8 cellular contexts compared by ENCODE assay signal in the genomic region with DNA sequence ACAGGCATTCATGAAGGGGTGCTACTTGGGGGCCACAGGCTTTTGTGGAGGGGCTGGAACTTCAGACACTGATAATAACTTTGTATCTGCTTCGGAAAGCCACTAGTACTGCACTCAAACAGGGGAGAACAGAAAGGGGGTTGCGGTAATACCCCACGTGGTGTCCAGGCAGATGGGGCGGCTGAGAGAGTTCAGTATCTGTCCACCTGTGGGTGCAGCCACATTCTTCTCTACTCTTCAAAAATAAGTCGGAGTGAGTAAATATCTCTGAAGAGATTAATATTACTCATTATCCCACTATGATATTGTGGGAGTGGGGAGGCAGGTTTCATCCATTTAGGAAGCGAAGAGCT.
DNase-seq lines count a peak whose midpoint lies in the region; ATAC-seq and TF ChIP-seq lines count a peak whose summit lies in the region.

No MANE protein-coding gene starts in this region.

- H3K36me3 Mint-ChIP-seq in endodermal cell (ENCODE audit: low read depth): no peaks in the 10 kb centered on the region

- DNase-seq in NCI-H774 (lab: John Stamatoyannopoulos, UW) (peak; percentile 48), endodermal cell (no peak), sigmoid colon (no peak), COLO668 (lab: John Stamatoyannopoulos, UW; ENCODE audit: unreplicated experiment) (no peak), iPS-NIHi11 (ENCODE audit: low spot score) (no peak), NOMO-1 treated with DMSO at 0.1 percent for 48 hours (lab: John Stamatoyannopoulos, UW; ENCODE audit: unreplicated experiment) (no peak)

- H3K4me3 ChIP-seq in DOHH2 (ENCODE audit: low read length) (peak overlapping the region; percentile 79), endodermal cell (ENCODE audit: low read length) (peak overlapping the region; percentile 72), sigmoid colon (peak overlapping the region in 3 of 4 donors; percentile 52 to 58 (median 54))

- peak overlapping the region; percentile 82 for H3K27ac Mint-ChIP-seq in endodermal cell

- H3K27ac ChIP-seq in DOHH2 (ENCODE audit: low read depth, low read length) (peak overlapping the region; percentile 93), endodermal cell (ENCODE audit: low read depth, low read length) (peak overlapping the region; percentile 27), sigmoid colon (peak overlapping the region; percentile 85 to 90 (median 88))

- peak overlapping the region; percentile 64 for H3K4me3 Mint-ChIP-seq in endodermal cell

- H3K9me2 ChIP-seq in DOHH2 (replicated peaks; ENCODE audit: control insufficient read depth, low read length): no peaks in the 10 kb centered on the region

- H3K4me1 Mint-ChIP-seq in endodermal cell: peaks cover 60% of the 10 kb centered on the region

- no peaks in the 10 kb centered on the region for H3K27me3 Mint-ChIP-seq in endodermal cell (ENCODE audit: insufficient read depth)

- no peak for ATAC-seq in HG03139 (IDR thresholded peaks at IDR 0.05; ENCODE audit: unreplicated experiment)

- no peak overlapping the region for H3K9ac ChIP-seq in endodermal cell (ENCODE audit: extremely low read depth, low read length, poor library complexity, severe bottlenecking)

- H3K27me3 ChIP-seq in DOHH2 (ENCODE audit: control insufficient read depth, low read length) (no peaks in the 10 kb centered on the region), endodermal cell (ENCODE audit: control insufficient read depth, insufficient read depth, low read length, poor library complexity, severe bottlenecking) (no peaks in the 10 kb centered on the region), sigmoid colon (no peaks in the 10 kb centered on the region)

- TF ChIP-seq POLR2A in sigmoid colon (IDR thresholded peaks at IDR 0.05): no peak

- 50 to 60% methylated on average over 2 to 5 of the region's 6 CpGs for WGBS in endodermal cell (ENCODE audit: insufficient coverage in 1 of 2, insufficient read length in 1 of 2), 2 experiments
- 80 to 90% methylated on average over 6 of the region's 6 CpGs for WGBS in sigmoid colon, 2 donors

- H3F3A ChIP-seq in DOHH2 (ENCODE audit: control insufficient read depth, insufficient read depth): peaks cover 13% of the 10 kb centered on the region

- TF ChIP-seq EP300 in sigmoid colon (IDR thresholded peaks at IDR 0.05): no peak

- peak overlapping the region; percentile 88 for H3K4me2 ChIP-seq in DOHH2 (ENCODE audit: low read length)

- H3K36me3 ChIP-seq in DOHH2 (ENCODE audit: control insufficient read depth, low read length) (no peaks in the 10 kb centered on the region), endodermal cell (ENCODE audit: control insufficient read depth, insufficient read depth, low read length) (no peaks in the 10 kb centered on the region), sigmoid colon (no peaks in the 10 kb centered on the region)

- no peaks in the 10 kb centered on the region for H3K9me3 ChIP-seq in DOHH2 (ENCODE audit: control insufficient read depth, insufficient read depth, low read length)
- H3K9me3 ChIP-seq in endodermal cell (ENCODE audit: control insufficient read depth, low read length): no peaks in the 10 kb centered on the region
- H3K9me3 ChIP-seq in sigmoid colon: no peaks in the 10 kb centered on the region

- H3K79me2 ChIP-seq in DOHH2 (ENCODE audit: control insufficient read depth, low read length): peaks cover 6% of the 10 kb centered on the region

- TF ChIP-seq CTCF in DOHH2 (IDR thresholded peaks at IDR 0.05; ENCODE audit: low read depth, low read length, poor library complexity, severe bottlenecking): no peak
- TF ChIP-seq CTCF in endodermal cell (conservative IDR thresholded peaks at IDR 0.05): no peak
- TF ChIP-seq CTCF in sigmoid colon (IDR thresholded peaks at IDR 0.05): no peak

- no peaks in the 10 kb centered on the region for H3K9me3 Mint-ChIP-seq in endodermal cell

- intact Hi-C loops in sigmoid colon (cut with DNase I): loop anchor here (2.0 to 5.0 kb wide), 3 partner anchors 314 to 551 kb away; partner anchors contain the start of gene ZCCHC9

- H3K4me1 ChIP-seq in DOHH2 (ENCODE audit: control insufficient read depth, low read length) (peaks cover 65% of the 10 kb centered on the region), endodermal cell (ENCODE audit: control insufficient read depth, insufficient read depth, low read length) (peaks cover 17% of the 10 kb centered on the region), sigmoid colon (peaks cover 0 to 70% (median 53%) of the 10 kb centered on the region in 4 donors)

- no peaks in the 10 kb centered on the region for H4K20me1 ChIP-seq in DOHH2 (ENCODE audit: control insufficient read depth, insufficient read depth, low read depth, low read length)

Comparison
In these comparisons a context has a peak if more than half of its experiments do, and no peak if none do; other contexts are left out.
1. H3K27ac ChIP-seq: peak in every context shown above with its lines; median percentile 93 in DOHH2; 88 in sigmoid colon; 27 in endodermal cell.